18 cellular contexts compared by ENCODE assay signal in the genomic region with DNA sequence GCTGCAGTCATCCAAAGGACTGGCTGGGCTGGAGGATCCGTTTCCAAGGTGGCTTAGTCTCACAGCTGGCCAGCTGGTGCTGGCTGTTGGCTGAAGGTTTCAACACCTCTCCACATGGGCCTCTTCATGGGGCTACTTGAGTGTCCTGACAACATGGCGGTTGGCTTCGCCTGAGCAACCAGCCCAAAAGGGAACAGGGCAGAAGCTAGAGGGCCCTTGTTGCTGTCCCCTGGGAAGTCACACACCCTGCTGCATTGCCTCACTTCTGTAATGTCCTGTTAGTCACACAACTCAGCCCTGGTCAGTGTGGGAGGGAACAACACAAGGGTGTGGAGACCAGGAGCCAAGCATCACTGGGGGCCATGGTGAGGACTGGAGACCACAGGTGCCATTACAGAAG. TPM values are rescaled to one million over a fixed set of nuclear protein-coding genes. Genes with fewer than 3 reads are reported as not detected.
DNase-seq lines count a peak whose midpoint lies in the region; ATAC-seq and TF ChIP-seq lines count a peak whose summit lies in the region.
"Had no signal": no experiment of that assay in that cellular context is flagged by ENCODE, and none has a peak within 500 bp of the region (broad histone marks: within the 10 kb centered on the region; RNA-seq: fewer than 3 reads in every experiment).

No MANE protein-coding gene starts in this region.

- H3K4me1 ChIP-seq in sigmoid colon = peaks cover 0 to 4% (median 0%) of the 10 kb centered on the region in 4 donors

- no peak for TF ChIP-seq POLR2A in sigmoid colon (IDR thresholded peaks at IDR 0.05)

- no peak overlapping the region for H3K4me3 ChIP-seq in sigmoid colon
- H3K4me3 ChIP-seq: GM23338 had no signal

- H3K4me3 Mint-ChIP-seq in central memory CD8-positive, alpha-beta T cell = no peak overlapping the region
- H3K4me3 Mint-ChIP-seq: CD14-positive monocyte; CD4-positive, alpha-beta memory T cell; GM23338 had no signal

- intact Hi-C loops in sigmoid colon (cut with DNase I) = no loop called here

- peaks cover 9% of the 10 kb centered on the region for H3K27me3 Mint-ChIP-seq in central memory CD8-positive, alpha-beta T cell
- H3K27me3 Mint-ChIP-seq: CD4-positive, alpha-beta memory T cell had no signal

- 88 to 89% methylated on average over 3 of the region's 3 CpGs for WGBS in sigmoid colon, 2 donors

- DNase-seq in central memory CD8-positive, alpha-beta T cell (ENCODE audit: low spot score in 2 of 2) = no peak
- DNase-seq in islet precursor cell = peak; percentile 41
- peak; percentile 44 for DNase-seq in sigmoid colon
- no peak for DNase-seq in NCI-H1105 (lab: John Stamatoyannopoulos, UW)
- DNase-seq in NCI-H146 (lab: John Stamatoyannopoulos, UW) = no peak
- no peak for DNase-seq in AG20443 (ENCODE audit: low spot score)
- DNase-seq: ACHN; AML-193; CD4-positive, alpha-beta memory T cell; DMS153; DMS79; GDM1; HCEC 1CT had no signal

- H3K36me3 Mint-ChIP-seq in central memory CD8-positive, alpha-beta T cell (ENCODE audit: insufficient read depth) = no peaks in the 10 kb centered on the region
- H3K36me3 Mint-ChIP-seq: CD14-positive monocyte; CD4-positive, alpha-beta memory T cell had no signal

- TF ChIP-seq EP300 in sigmoid colon (IDR thresholded peaks at IDR 0.05) = no peak

- H3K27ac ChIP-seq in sigmoid colon = no peak overlapping the region

- no peaks in the 10 kb centered on the region for H3K4me1 Mint-ChIP-seq in central memory CD8-positive, alpha-beta T cell

- no peaks in the 10 kb centered on the region for H3K27me3 ChIP-seq in sigmoid colon

- ATAC-seq in central memory CD8-positive, alpha-beta T cell (replicated peaks; ENCODE audit: extremely low read depth, poor library complexity, severe bottlenecking) = no peak
- ATAC-seq: GM23338 had no signal

- H3K36me3 ChIP-seq in sigmoid colon = no peaks in the 10 kb centered on the region

- peak overlapping the region; percentile 22 for H3K27ac Mint-ChIP-seq in central memory CD8-positive, alpha-beta T cell (ENCODE audit: low read depth)
- H3K27ac Mint-ChIP-seq: CD4-positive, alpha-beta memory T cell; GM23338 had no signal

- no peaks in the 10 kb centered on the region for H3K9me3 ChIP-seq in sigmoid colon

- TF ChIP-seq CTCF in sigmoid colon (IDR thresholded peaks at IDR 0.05) = no peak

- H3K9me3 Mint-ChIP-seq in central memory CD8-positive, alpha-beta T cell = no peaks in the 10 kb centered on the region
- H3K9me3 Mint-ChIP-seq: CD4-positive, alpha-beta memory T cell; GM23338 had no signal

RNA-seq across cellular contexts. Expression of a gene that starts 36.6 kb away (rescaled TPM):
- not detected for total RNA-seq in sigmoid colon
- not detected for polyA plus RNA-seq in sigmoid colon
- total RNA-seq: CD4-positive, alpha-beta memory T cell; Daoy; GM23338; HT-29 had no signal
- polyA plus RNA-seq: BJ; CD14-positive monocyte; CD4-positive, alpha-beta memory T cell; GM23338 had no signal

Comparison
In these comparisons a context has a peak if more than half of its experiments do, and no peak if none do; other contexts are left out.
1. DNase-seq: peak in islet precursor cell (single experiment) and sigmoid colon (single experiment); none in central memory CD8-positive, alpha-beta T cell (0 of 2), NCI-H1105 (single experiment), NCI-H146 (single experiment) and AG20443 (single experiment).